ENCODE assay signal across 28 cellular contexts in the genomic region with DNA sequence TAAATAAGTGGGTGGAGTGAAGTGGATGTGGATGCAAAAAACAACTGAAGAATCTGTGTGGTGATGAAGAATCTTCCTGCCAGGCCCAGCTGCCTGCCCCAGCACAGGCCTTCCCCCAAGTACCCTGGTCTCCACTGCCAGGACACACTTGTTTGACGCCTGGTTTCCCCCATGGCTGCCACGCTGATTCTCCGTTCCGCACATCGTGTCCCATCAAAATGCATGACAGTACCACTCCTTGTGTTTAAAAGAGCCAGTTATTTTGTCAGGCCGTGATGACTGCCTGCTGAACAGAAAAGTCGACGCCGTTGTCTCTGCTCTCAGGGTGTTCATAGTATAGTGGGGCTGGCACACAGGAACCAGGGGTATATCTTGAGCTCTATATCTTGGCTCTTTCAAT.
"Had no signal": no experiment of that assay in that cellular context is flagged by ENCODE, and none has a peak within 500 bp of the region (broad histone marks: within the 10 kb centered on the region; RNA-seq: fewer than 3 reads in every experiment).

No MANE protein-coding gene starts in this region.

- DNase-seq: naive B cell; naive thymus-derived CD8-positive, alpha-beta T cell; nephron progenitor cell; occipital lobe; ovary; psoas muscle; right cardiac atrium; right lobe of liver; sigmoid colon; small intestine; stimulated activated CD4-positive, alpha-beta T cell treated with anti-CD3 and anti-CD28 coated beads, Interleukin-12 subunit alpha, Interleukin-12 subunit beta, amount 100 ng/mL, for 4 hours; stimulated activated CD4-positive, alpha-beta T cell treated with anti-CD3 and anti-CD28 coated beads, Interleukin-1b, Interleukin-23, amount 100 ng/mL, for 48 hours; stimulated activated CD4-positive, alpha-beta T cell treated with anti-CD3 and anti-CD28 coated beads, Interleukin-4, amount 100 ng/mL, for 1 hour; stimulated activated CD4-positive, alpha-beta T cell treated with anti-CD3 and anti-CD28 coated beads, Interleukin-4, amount 100 ng/mL, for 4 hours; stimulated activated CD8-positive, alpha-beta memory T cell treated with anti-CD3 and anti-CD28 coated beads, Interleukin-4, amount 100 ng/mL, for 48 hours; stimulated activated naive CD4-positive, alpha-beta T cell; stimulated activated naive CD8-positive, alpha-beta T cell treated with anti-CD3 and anti-CD28 coated beads, Interleukin-15, amount 100 ng/mL, for 72 hours; stimulated activated naive CD8-positive, alpha-beta T cell treated with anti-CD3 and anti-CD28 coated beads, Interleukin-15, Interleukin-2, amounts not matched to agents 100 U/mL and 50 U/mL, for 24 hours; substantia nigra; testis; tibial artery; transverse colon; uterus had no signal

- H3K27ac ChIP-seq: ovary, parathyroid adenoma, psoas muscle, right lobe of liver, sigmoid colon, suprapubic skin, testis, tibial artery, transverse colon, upper lobe of left lung, uterus had no signal

- H3K36me3 ChIP-seq: ovary, right lobe of liver, sigmoid colon, suprapubic skin, tibial artery, transverse colon, upper lobe of left lung, uterus had no signal

- H3K4me1 ChIP-seq: parathyroid adenoma, psoas muscle, right lobe of liver, sigmoid colon, suprapubic skin, testis, tibial artery, transverse colon, upper lobe of left lung, uterus had no signal

- H2AFZ ChIP-seq: parathyroid adenoma had no signal

- H3K9me3 ChIP-seq: ovary, right lobe of liver, sigmoid colon, suprapubic skin, testis, tibial artery, transverse colon, upper lobe of left lung, uterus had no signal

- H3K9ac ChIP-seq: parathyroid adenoma had no signal

- H3K27me3 ChIP-seq: ovary, right lobe of liver, sigmoid colon, suprapubic skin, testis, tibial artery, transverse colon, upper lobe of left lung, uterus had no signal

- H3K4me3 ChIP-seq: ovary, psoas muscle, right lobe of liver, sigmoid colon, suprapubic skin, testis, tibial artery, transverse colon, upper lobe of left lung, uterus had no signal

- ATAC-seq: naive thymus-derived CD8-positive, alpha-beta T cell; natural killer cell treated with Interleukin-12 subunit alpha and Interleukin-12 subunit beta and Interleukin-15 and Interleukin-18, amount 100 ng/mL, for 72 hours; psoas muscle; right cardiac atrium; right lobe of liver; stimulated activated memory B cell treated with anti-CD40 and anti-IgM and Interleukin-4, amounts not matched to agents 10 μg/mL and 1 μg/mL and 100 μg/mL, for 72 hours; stimulated activated naive CD8-positive, alpha-beta T cell treated with anti-CD3 and anti-CD28 coated beads, Interleukin-15, amount 100 ng/mL, for 72 hours; stimulated activated naive CD8-positive, alpha-beta T cell treated with anti-CD3 and anti-CD28 coated beads, Interleukin-15, Interleukin-2, amounts not matched to agents 100 U/mL and 50 U/mL, for 24 hours had no signal
